Comparison of ENCODE assay signal across 1 cellular context in the genomic region with DNA sequence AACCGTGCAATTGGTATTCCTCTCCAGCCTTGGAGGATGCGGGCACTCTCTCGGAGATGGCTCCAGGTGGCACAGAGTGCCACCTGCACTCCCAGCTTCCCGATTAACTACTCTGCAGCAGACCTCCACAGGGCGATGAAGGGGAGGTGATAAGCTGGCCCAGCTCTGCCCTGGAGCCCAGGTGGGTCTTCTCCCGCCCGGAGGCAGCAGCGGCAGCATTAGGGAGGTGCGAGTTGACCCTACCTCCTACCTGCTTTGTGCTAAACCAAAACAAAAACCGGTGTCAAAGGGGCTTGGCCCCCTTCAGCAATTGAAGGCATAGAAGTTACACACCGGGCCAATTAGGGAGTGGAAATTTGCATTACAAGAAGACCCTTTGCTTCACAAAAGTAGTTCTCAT.
TF ChIP-seq lines count a peak whose summit lies in the region.

No MANE protein-coding gene starts in this region.

TF ChIP-seq in H1, 55 proteins besides CTCF, POLR2A, EP300 and RAD21 (continued from another document):
- TF ChIP-seq, protein P1, sequence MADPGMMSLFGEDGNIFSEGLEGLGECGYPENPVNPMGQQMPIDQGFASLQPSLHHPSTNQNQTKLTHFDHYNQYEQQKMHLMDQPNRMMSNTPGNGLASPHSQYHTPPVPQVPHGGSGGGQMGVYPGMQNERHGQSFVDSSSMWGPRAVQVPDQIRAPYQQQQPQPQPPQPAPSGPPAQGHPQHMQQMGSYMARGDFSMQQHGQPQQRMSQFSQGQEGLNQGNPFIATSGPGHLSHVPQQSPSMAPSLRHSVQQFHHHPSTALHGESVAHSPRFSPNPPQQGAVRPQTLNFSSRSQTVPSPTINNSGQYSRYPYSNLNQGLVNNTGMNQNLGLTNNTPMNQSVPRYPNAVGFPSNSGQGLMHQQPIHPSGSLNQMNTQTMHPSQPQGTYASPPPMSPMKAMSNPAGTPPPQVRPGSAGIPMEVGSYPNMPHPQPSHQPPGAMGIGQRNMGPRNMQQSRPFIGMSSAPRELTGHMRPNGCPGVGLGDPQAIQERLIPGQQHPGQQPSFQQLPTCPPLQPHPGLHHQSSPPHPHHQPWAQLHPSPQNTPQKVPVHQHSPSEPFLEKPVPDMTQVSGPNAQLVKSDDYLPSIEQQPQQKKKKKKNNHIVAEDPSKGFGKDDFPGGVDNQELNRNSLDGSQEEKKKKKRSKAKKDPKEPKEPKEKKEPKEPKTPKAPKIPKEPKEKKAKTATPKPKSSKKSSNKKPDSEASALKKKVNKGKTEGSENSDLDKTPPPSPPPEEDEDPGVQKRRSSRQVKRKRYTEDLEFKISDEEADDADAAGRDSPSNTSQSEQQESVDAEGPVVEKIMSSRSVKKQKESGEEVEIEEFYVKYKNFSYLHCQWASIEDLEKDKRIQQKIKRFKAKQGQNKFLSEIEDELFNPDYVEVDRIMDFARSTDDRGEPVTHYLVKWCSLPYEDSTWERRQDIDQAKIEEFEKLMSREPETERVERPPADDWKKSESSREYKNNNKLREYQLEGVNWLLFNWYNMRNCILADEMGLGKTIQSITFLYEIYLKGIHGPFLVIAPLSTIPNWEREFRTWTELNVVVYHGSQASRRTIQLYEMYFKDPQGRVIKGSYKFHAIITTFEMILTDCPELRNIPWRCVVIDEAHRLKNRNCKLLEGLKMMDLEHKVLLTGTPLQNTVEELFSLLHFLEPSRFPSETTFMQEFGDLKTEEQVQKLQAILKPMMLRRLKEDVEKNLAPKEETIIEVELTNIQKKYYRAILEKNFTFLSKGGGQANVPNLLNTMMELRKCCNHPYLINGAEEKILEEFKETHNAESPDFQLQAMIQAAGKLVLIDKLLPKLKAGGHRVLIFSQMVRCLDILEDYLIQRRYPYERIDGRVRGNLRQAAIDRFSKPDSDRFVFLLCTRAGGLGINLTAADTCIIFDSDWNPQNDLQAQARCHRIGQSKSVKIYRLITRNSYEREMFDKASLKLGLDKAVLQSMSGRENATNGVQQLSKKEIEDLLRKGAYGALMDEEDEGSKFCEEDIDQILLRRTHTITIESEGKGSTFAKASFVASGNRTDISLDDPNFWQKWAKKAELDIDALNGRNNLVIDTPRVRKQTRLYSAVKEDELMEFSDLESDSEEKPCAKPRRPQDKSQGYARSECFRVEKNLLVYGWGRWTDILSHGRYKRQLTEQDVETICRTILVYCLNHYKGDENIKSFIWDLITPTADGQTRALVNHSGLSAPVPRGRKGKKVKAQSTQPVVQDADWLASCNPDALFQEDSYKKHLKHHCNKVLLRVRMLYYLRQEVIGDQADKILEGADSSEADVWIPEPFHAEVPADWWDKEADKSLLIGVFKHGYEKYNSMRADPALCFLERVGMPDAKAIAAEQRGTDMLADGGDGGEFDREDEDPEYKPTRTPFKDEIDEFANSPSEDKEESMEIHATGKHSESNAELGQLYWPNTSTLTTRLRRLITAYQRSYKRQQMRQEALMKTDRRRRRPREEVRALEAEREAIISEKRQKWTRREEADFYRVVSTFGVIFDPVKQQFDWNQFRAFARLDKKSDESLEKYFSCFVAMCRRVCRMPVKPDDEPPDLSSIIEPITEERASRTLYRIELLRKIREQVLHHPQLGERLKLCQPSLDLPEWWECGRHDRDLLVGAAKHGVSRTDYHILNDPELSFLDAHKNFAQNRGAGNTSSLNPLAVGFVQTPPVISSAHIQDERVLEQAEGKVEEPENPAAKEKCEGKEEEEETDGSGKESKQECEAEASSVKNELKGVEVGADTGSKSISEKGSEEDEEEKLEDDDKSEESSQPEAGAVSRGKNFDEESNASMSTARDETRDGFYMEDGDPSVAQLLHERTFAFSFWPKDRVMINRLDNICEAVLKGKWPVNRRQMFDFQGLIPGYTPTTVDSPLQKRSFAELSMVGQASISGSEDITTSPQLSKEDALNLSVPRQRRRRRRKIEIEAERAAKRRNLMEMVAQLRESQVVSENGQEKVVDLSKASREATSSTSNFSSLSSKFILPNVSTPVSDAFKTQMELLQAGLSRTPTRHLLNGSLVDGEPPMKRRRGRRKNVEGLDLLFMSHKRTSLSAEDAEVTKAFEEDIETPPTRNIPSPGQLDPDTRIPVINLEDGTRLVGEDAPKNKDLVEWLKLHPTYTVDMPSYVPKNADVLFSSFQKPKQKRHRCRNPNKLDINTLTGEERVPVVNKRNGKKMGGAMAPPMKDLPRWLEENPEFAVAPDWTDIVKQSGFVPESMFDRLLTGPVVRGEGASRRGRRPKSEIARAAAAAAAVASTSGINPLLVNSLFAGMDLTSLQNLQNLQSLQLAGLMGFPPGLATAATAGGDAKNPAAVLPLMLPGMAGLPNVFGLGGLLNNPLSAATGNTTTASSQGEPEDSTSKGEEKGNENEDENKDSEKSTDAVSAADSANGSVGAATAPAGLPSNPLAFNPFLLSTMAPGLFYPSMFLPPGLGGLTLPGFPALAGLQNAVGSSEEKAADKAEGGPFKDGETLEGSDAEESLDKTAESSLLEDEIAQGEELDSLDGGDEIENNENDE (IDR thresholded peaks at IDR 0.05; ENCODE audit: insufficient replicate concordance, low read length): no peak
- TF ChIP-seq BCL11A (IDR thresholded peaks at IDR 0.05; ENCODE audit: low read depth in 2 of 2, low read length in 2 of 2) (no peak), CREB1 (IDR thresholded peaks at IDR 0.05) (no peak)
TF ChIP-seq in H1: peak in this region for 0.
